Comparison of ENCODE assay signal across 24 cellular contexts in genomic region chr19:5772416-5772815, GRCh38. TPM values are rescaled to one million over a fixed set of nuclear protein-coding genes. Genes with fewer than 3 reads are reported as not detected.
"Had no signal": no experiment of that assay in that cellular context is flagged by ENCODE, and none has a peak within 500 bp of the region (broad histone marks: within the 10 kb centered on the region; RNA-seq: fewer than 3 reads in every experiment).

No MANE protein-coding gene starts in this region.

- H3K4me3 ChIP-seq: adrenal gland, breast epithelium, colonic mucosa, PC-9 had no signal

- H3K36me3 ChIP-seq: adrenal gland, breast epithelium, colonic mucosa, WERI-Rb-1 had no signal

- ATAC-seq: activated CD4-positive, alpha-beta T cell treated with anti-CD3 and anti-CD28 coated beads for 36 hours; activated CD8-positive, alpha-beta T cell treated with anti-CD3 and anti-CD28 coated beads for 36 hours; T-cell had no signal

- H3K4me2 ChIP-seq: PC-9 had no signal

- H3K9me3 ChIP-seq: adrenal gland, breast epithelium, colonic mucosa had no signal

- H3K4me1 ChIP-seq: adrenal gland, breast epithelium, colonic mucosa had no signal

- H3K27me3 ChIP-seq: adrenal gland, breast epithelium, colonic mucosa had no signal

- H3K27ac ChIP-seq: adrenal gland, breast epithelium, colonic mucosa, PC-9 had no signal

- DNase-seq: activated CD4-positive, alpha-beta T cell treated with anti-CD3 and anti-CD28 coated beads for 36 hours; activated CD8-positive, alpha-beta memory T cell treated with anti-CD3 and anti-CD28 coated beads, Interleukin-2, amount 50 U/mL, for 48 hours; activated CD8-positive, alpha-beta T cell treated with anti-CD3 and anti-CD28 coated beads for 36 hours; activated naive CD4-positive, alpha-beta T cell treated with anti-CD3 and anti-CD28 coated beads, Interleukin-2, amount 50 U/mL, for 16 hours; activated naive CD8-positive, alpha-beta T cell treated with anti-CD3 and anti-CD28 coated beads, Interleukin-2, amount 10 ng/mL, durations not matched to agents 7 days and 5 days; activated T-cell treated with anti-CD3 and anti-CD28 coated beads, Interleukin-2, amount 50 U/mL, for 1 hour; adrenal gland; aorta; caudate nucleus; colonic mucosa; NCI-H1105 treated with DMSO at 0.1 percent for 48 hours; NCI-H1436 treated with DMSO at 0.1 percent for 48 hours; NCI-H187; NCI-H2081 treated with DMSO at 0.1 percent for 48 hours; NCI-H446; NCI-H524; PC-9; SIG-M5; T-cell; T-helper 2 cell; T1000; WERI-Rb-1 had no signal

RNA-seq across cellular contexts. Expression of gene NRTN, which starts 32.5 kb away (rescaled TPM):
- total RNA-seq: aorta, cerebellum had no signal

RNA-seq across cellular contexts. Expression of gene CATSPERD, which starts 52.0 kb away (rescaled TPM):
- total RNA-seq: activated CD4-positive, alpha-beta T cell treated with anti-CD3 and anti-CD28 coated beads for 36 hours; activated CD8-positive, alpha-beta T cell treated with anti-CD3 and anti-CD28 coated beads for 36 hours; activated naive CD8-positive, alpha-beta T cell treated with anti-CD3 and anti-CD28 coated beads, Interleukin-2, amount 10 ng/mL, durations not matched to agents 7 days and 5 days; adrenal gland; aorta; breast epithelium; colonic mucosa; PC-9; T-cell had no signal
